In genomic region chr3:57029924-57030323, GRCh38 we compare ENCODE assay signal across 19 cellular contexts. TPM values are rescaled to one million over a fixed set of nuclear protein-coding genes. Genes with fewer than 3 reads are reported as not detected.
DNase-seq lines count a peak whose midpoint lies in the region; ATAC-seq and TF ChIP-seq lines count a peak whose summit lies in the region.
"Had no signal": no experiment of that assay in that cellular context is flagged by ENCODE, and none has a peak within 500 bp of the region (broad histone marks: within the 10 kb centered on the region; RNA-seq: fewer than 3 reads in every experiment).

No MANE protein-coding gene starts in this region.

- DNase-seq in kidney glomerular epithelial cell (lab: John Stamatoyannopoulos, UW) (peak; percentile 20), cerebellum (ENCODE audit: low spot score) (no peak), NCI-H1694 (lab: John Stamatoyannopoulos, UW) (no peak), GM03348 (ENCODE audit: low spot score) (no peak)
- DNase-seq: activated CD4-positive, alpha-beta memory T cell treated with anti-CD3 and anti-CD28 coated beads, Interleukin-2, amount 10 ng/mL, durations not matched to agents 7 days and 5 days; activated T-cell treated with anti-CD3 and anti-CD28 coated beads, Interleukin-2, amount 50 U/mL, for 72 hours; effector memory CD4-positive, alpha-beta T cell; hypothalamus; left ventricle myocardium superior; NCI-H2081 treated with DMSO at 0.1 percent for 48 hours; stomach; SW 1271 had no signal

- H3K9ac ChIP-seq in OCI-LY1 (ENCODE audit: low read length) = peak overlapping the region; percentile 2; the same call in 1 of the 2 replicates

- H3K4me2 ChIP-seq in OCI-LY1 (ENCODE audit: low read length) = peak overlapping the region; percentile 34; the same call in 1 of the 2 replicates

- H3K27ac ChIP-seq in C4-2B (peak overlapping the region; percentile 17; the same call in 1 of the 2 replicates), OCI-LY1 (ENCODE audit: low read depth, low read length, poor library complexity, severe bottlenecking) (peak overlapping the region; percentile 79)
- H3K27ac ChIP-seq: stomach had no signal

- TF ChIP-seq CTCF in C4-2B (conservative IDR thresholded peaks at IDR 0.05) (no peak), OCI-LY1 (IDR thresholded peaks at IDR 0.05; ENCODE audit: low read length) (no peak)

- no peaks in the 10 kb centered on the region; the same call in 1 of the 2 replicates for H3K36me3 ChIP-seq in OCI-LY1 (ENCODE audit: insufficient read depth, low read length)
- H3K36me3 ChIP-seq: prostate gland had no signal

- H2AFZ ChIP-seq in OCI-LY1 (ENCODE audit: low read length) = no peak overlapping the region

- TF ChIP-seq EP300 in Ishikawa (IDR thresholded peaks at IDR 0.05; ENCODE audit: borderline replicate concordance) = peak; percentile 76

- H3K4me3 ChIP-seq in OCI-LY1 (ENCODE audit: low read depth, low read length, poor library complexity, severe bottlenecking) = no peak overlapping the region
- H3K4me3 ChIP-seq: prostate gland, stomach had no signal

- no peak for ATAC-seq in HG02970 (IDR thresholded peaks at IDR 0.05; ENCODE audit: low FRiP score, unreplicated experiment)
- ATAC-seq: activated T-cell treated with anti-CD3 and anti-CD28 coated beads, Interleukin-2, amount 50 U/mL, for 72 hours; left ventricle myocardium superior had no signal

- no peaks in the 10 kb centered on the region for H3K9me3 ChIP-seq in OCI-LY1 (ENCODE audit: low read length)
- H3K9me3 ChIP-seq: prostate gland, stomach had no signal

- H3K9me2 ChIP-seq in OCI-LY1 (ENCODE audit: low read depth, low read length) = no peaks in the 10 kb centered on the region

- peaks cover 46% of the 10 kb centered on the region for H3K4me1 ChIP-seq in OCI-LY1 (ENCODE audit: insufficient read depth, low read length, severe bottlenecking)

- no peaks in the 10 kb centered on the region for H3F3A ChIP-seq in OCI-LY1 (ENCODE audit: insufficient read depth, low read length)

- H3K27me3 ChIP-seq in OCI-LY1 (ENCODE audit: insufficient read depth, low read length) = no peaks in the 10 kb centered on the region
- H3K27me3 ChIP-seq: stomach had no signal

- H3K79me2 ChIP-seq in OCI-LY1 (ENCODE audit: insufficient read depth, low read length) = no peaks in the 10 kb centered on the region

- no peaks in the 10 kb centered on the region for H4K20me1 ChIP-seq in OCI-LY1 (ENCODE audit: insufficient read depth, low read length)

- no peak for TF ChIP-seq RAD21 in Ishikawa (IDR thresholded peaks at IDR 0.05; ENCODE audit: low read depth)

TF ChIP-seq in Ishikawa, 13 proteins besides CTCF, POLR2A, EP300 and RAD21:
- no peak for TF ChIP-seq REST (IDR thresholded peaks at IDR 0.05; ENCODE audit: low read depth)
- peak; percentile 89 for TF ChIP-seq NFIC (IDR thresholded peaks at IDR 0.05)
- TF ChIP-seq FOXM1 (IDR thresholded peaks at IDR 0.05; ENCODE audit: borderline replicate concordance, low read depth) = no peak; the same call in 1 of the 2 replicates
- TF ChIP-seq TAF1 (IDR thresholded peaks at IDR 0.05; ENCODE audit: low read depth) = no peak
- TF ChIP-seq TCF12 (IDR thresholded peaks at IDR 0.05; ENCODE audit: low read depth) = peak; percentile 76
- peak; percentile 30; the same call in 1 of the 2 replicates for TF ChIP-seq TEAD4 (IDR thresholded peaks at IDR 0.05)
- TF ChIP-seq CREB1 (IDR thresholded peaks at IDR 0.05; ENCODE audit: low read depth) = no peak
- TF ChIP-seq ZBTB7A (IDR thresholded peaks at IDR 0.05; ENCODE audit: low read depth) = no peak
- TF ChIP-seq USF1 (IDR thresholded peaks at IDR 0.05) = no peak
- no peak for TF ChIP-seq EGR1 (IDR thresholded peaks at IDR 0.05)
- TF ChIP-seq YY1 (IDR thresholded peaks at IDR 0.05; ENCODE audit: low read depth) = no peak
- peak; percentile 47 for TF ChIP-seq MAX (IDR thresholded peaks at IDR 0.05)
- no peak for TF ChIP-seq CEBPB (IDR thresholded peaks at IDR 0.05)

RNA-seq across cellular contexts. Expression of gene SPATA12, which starts 30.5 kb away (rescaled TPM):
- total RNA-seq in cerebellum = not detected
- total RNA-seq: activated CD4-positive, alpha-beta memory T cell treated with anti-CD3 and anti-CD28 coated beads, Interleukin-2, amount 10 ng/mL, durations not matched to agents 7 days and 5 days; activated T-cell treated with anti-CD3 and anti-CD28 coated beads, Interleukin-2, amount 50 U/mL, for 72 hours; B cell; cardiac septum; left ventricle myocardium superior; stomach had no signal
